In the genomic region with DNA sequence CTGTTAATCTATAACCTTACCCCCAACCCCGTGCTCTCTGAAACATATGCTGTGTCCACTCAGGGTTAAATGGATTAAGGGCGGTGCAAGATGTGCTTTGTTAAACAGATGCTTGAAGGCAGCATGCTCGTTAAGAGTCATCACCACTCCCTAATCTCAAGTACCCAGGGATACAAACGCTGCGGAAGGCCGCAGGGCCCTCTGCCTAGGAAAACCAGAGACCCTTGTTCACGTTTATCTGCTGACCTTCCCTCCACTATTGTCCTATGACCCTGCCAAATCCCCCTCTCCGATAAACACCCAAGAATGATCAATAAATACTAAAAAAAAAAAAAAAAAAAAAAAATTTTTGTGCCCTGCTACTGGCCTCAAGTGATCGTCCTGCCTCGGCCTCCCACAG, we compare ENCODE assay signal across 7 cellular contexts. TPM values are rescaled to one million over a fixed set of nuclear protein-coding genes. Genes with fewer than 3 reads are reported as not detected.
DNase-seq lines count a peak whose midpoint lies in the region; ATAC-seq and TF ChIP-seq lines count a peak whose summit lies in the region.
"Not testable (repeated sequence)": the region's sequence is repeated elsewhere in the genome, so short reads cannot be mapped to it uniquely, and the experiment has no call there.
"Had no signal": no experiment of that assay in that cellular context is flagged by ENCODE, and none has a peak within 500 bp of the region (broad histone marks: within the 10 kb centered on the region; RNA-seq: fewer than 3 reads in every experiment).

No MANE protein-coding gene starts in this region.

- H3K9ac ChIP-seq in HCT116 (ENCODE audit: low read length) = not testable (repeated sequence)

- H3K36me3 ChIP-seq in HCT116 (ENCODE audit: control insufficient read depth in 1 of 2, insufficient read depth in 2 of 2, low read length in 2 of 2); prostate gland: not testable (repeated sequence)

- not testable (repeated sequence) for ATAC-seq in HCT116, right cardiac atrium

- H3K9me3 ChIP-seq in HCT116 (ENCODE audit: control insufficient read depth in 1 of 2, insufficient read depth in 1 of 2, low read depth in 1 of 2, low read length in 2 of 2); right cardiac atrium (ENCODE audit: control insufficient read depth, low read length); prostate gland: not testable (repeated sequence)

- not testable (repeated sequence) for H3K4me1 Mint-ChIP-seq in activated CD4-positive, alpha-beta T cell treated with anti-CD3 and anti-CD28 coated beads, Interleukin-2, amount 10 ng/mL, durations not matched to agents 24 days and 14 days

- POLR2A ChIA-PET in HCT116 (lab: Charles Lee) = not testable (repeated sequence)

- H3K9me2 ChIP-seq in HCT116 (ENCODE audit: insufficient read depth) = not testable (repeated sequence)

- RAD21 ChIA-PET in HCT116 (lab: Charles Lee; ENCODE audit: low non-redundant PET in 1 of 2, low total read pairs in 2 of 2, uncharacterized antibody in 2 of 2, unreplicated experiment in 2 of 2) = not testable (repeated sequence)

- H3K79me2 ChIP-seq in HCT116 (ENCODE audit: insufficient read depth, low read length) = not testable (repeated sequence)

- DNase-seq in HCT116 (ENCODE audit: low read depth, low spot score) = not testable (repeated sequence)
- DNase-seq in activated CD4-positive, alpha-beta T cell treated with anti-CD3 and anti-CD28 coated beads, Interleukin-2, amount 10 ng/mL, durations not matched to agents 24 days and 14 days = peak; percentile 19
- DNase-seq in right cardiac atrium (peak in 2 of 3 donors; percentile 26 to 31), mesenteric fat pad (ENCODE audit: low spot score) (peak; percentile 81), prostate gland (ENCODE audit: low spot score) (peak; percentile 1)
- peak; percentile 8 for DNase-seq in stimulated activated CD8-positive, alpha-beta memory T cell treated with anti-CD3 and anti-CD28 coated beads, Interleukin-4, amount 100 ng/mL, for 48 hours

- 75% methylated on average over 5 of the region's 10 CpGs for WGBS in right cardiac atrium
- WGBS in prostate gland = 89% methylated on average over 8 of the region's 10 CpGs

- BruUV-seq in HCT116 (replicated peaks; lab: Mats Ljungman, UMichigan) = TSS peak; percentile 23

- not testable (repeated sequence) for TF ChIP-seq RAD21 in HCT116 (IDR thresholded peaks at IDR 0.05; ENCODE audit: low read depth)

- H3K27me3 Mint-ChIP-seq in activated CD4-positive, alpha-beta T cell treated with anti-CD3 and anti-CD28 coated beads, Interleukin-2, amount 10 ng/mL, durations not matched to agents 24 days and 14 days = not testable (repeated sequence)

- not testable (repeated sequence) for H3K9me3 Mint-ChIP-seq in activated CD4-positive, alpha-beta T cell treated with anti-CD3 and anti-CD28 coated beads, Interleukin-2, amount 10 ng/mL, durations not matched to agents 24 days and 14 days

- not testable (repeated sequence) for H3K4me3 ChIP-seq in HCT116 (replicated peaks in 1 of 2; ENCODE audit: low read depth in 1 of 2, low read length in 2 of 2); right cardiac atrium (ENCODE audit: low read length); prostate gland

- H3K27ac ChIP-seq in HCT116 (ENCODE audit: low read depth, low read length); right cardiac atrium (ENCODE audit: low read length); prostate gland: not testable (repeated sequence)

- H2AFZ ChIP-seq in HCT116 (ENCODE audit: low read depth, low read length, poor library complexity, severe bottlenecking) = not testable (repeated sequence)

- H3K4me3 Mint-ChIP-seq in activated CD4-positive, alpha-beta T cell treated with anti-CD3 and anti-CD28 coated beads, Interleukin-2, amount 10 ng/mL, durations not matched to agents 24 days and 14 days = not testable (repeated sequence)

- not testable (repeated sequence) for H3K27ac Mint-ChIP-seq in activated CD4-positive, alpha-beta T cell treated with anti-CD3 and anti-CD28 coated beads, Interleukin-2, amount 10 ng/mL, durations not matched to agents 24 days and 14 days

- H3K4me2 ChIP-seq in HCT116 (ENCODE audit: low read length) = not testable (repeated sequence)

- TF ChIP-seq POLR2A in HCT116 (IDR thresholded peaks at IDR 0.05; ENCODE audit: borderline replicate concordance, extremely low read depth, insufficient read depth, insufficient read length); prostate gland (IDR thresholded peaks at IDR 0.05): not testable (repeated sequence)

- CTCF ChIA-PET in HCT116 (lab: Charles Lee) = not testable (repeated sequence)

- not testable (repeated sequence) for H3K4me1 ChIP-seq in HCT116 (ENCODE audit: control insufficient read depth in 1 of 2, insufficient read depth in 2 of 2, low read length in 2 of 2); right cardiac atrium (ENCODE audit: control insufficient read depth, insufficient read depth, low read length); prostate gland (replicated peaks)

- intact Hi-C loops in HCT116 (cut with micrococcal nuclease); activated CD4-positive, alpha-beta T cell treated with anti-CD3 and anti-CD28 coated beads, Interleukin-2, amount 10 ng/mL, durations not matched to agents 24 days and 14 days (cut with micrococcal nuclease); right cardiac atrium (cut with DNase I); prostate gland (cut with DNase I): not testable (repeated sequence)

- not testable (repeated sequence) for H4K20me1 ChIP-seq in HCT116 (ENCODE audit: insufficient read depth)

- not testable (repeated sequence) for H3K27me3 ChIP-seq in HCT116 (ENCODE audit: insufficient read depth, low read length); right cardiac atrium (ENCODE audit: control insufficient read depth, insufficient read depth); prostate gland (replicated peaks; ENCODE audit: insufficient read depth)

- H3K36me3 Mint-ChIP-seq in activated CD4-positive, alpha-beta T cell treated with anti-CD3 and anti-CD28 coated beads, Interleukin-2, amount 10 ng/mL, durations not matched to agents 24 days and 14 days (ENCODE audit: low read depth) = not testable (repeated sequence)

- not testable (repeated sequence) for TF ChIP-seq CTCF in HCT116 (IDR thresholded peaks at IDR 0.05 in 2 of 3, conservative IDR thresholded peaks at IDR 0.05 in 1 of 3; ENCODE audit: borderline replicate concordance in 1 of 3, insufficient read depth in 1 of 3, low read depth in 2 of 3, low read length in 2 of 3); prostate gland (IDR thresholded peaks at IDR 0.05)

RNA-seq across cellular contexts. Expression of a gene that starts 14.5 kb away (rescaled TPM):
- total RNA-seq in HCT116 (2021; ENCODE audit: unreplicated experiment) = 2.1 TPM
- 0.95 and 1.1 TPM in 2 replicates for polyA plus RNA-seq in HCT116 (2012)
- total RNA-seq in activated CD4-positive, alpha-beta T cell treated with anti-CD3 and anti-CD28 coated beads, Interleukin-2, amount 10 ng/mL, durations not matched to agents 24 days and 14 days = 3.0 and 3.2 TPM in 2 replicates
- total RNA-seq in right cardiac atrium = 1 to 10 TPM in 1 of 4 donors, under 1 TPM in 1, not detected in 2; 0.94 to 1.4 TPM
- polyA plus RNA-seq in right cardiac atrium = 0.45 TPM
- total RNA-seq in mesenteric fat pad = 4.7 TPM
- total RNA-seq in prostate gland = 1 to 10 TPM; 2.7 to 3.1 TPM

RNA-seq across cellular contexts. Expression of a gene that starts 25.8 kb away (rescaled TPM):
- 104 TPM for total RNA-seq in HCT116 (2021; ENCODE audit: unreplicated experiment)
- polyA plus RNA-seq in HCT116 (2012) = 138 and 188 TPM in 2 replicates
- 174 and 212 TPM in 2 replicates for total RNA-seq in activated CD4-positive, alpha-beta T cell treated with anti-CD3 and anti-CD28 coated beads, Interleukin-2, amount 10 ng/mL, durations not matched to agents 24 days and 14 days
- 10 to 100 TPM; 17.4 to 54.2 (median 28.0) TPM for total RNA-seq in right cardiac atrium
- 43.7 TPM for polyA plus RNA-seq in right cardiac atrium
- 88.7 TPM for total RNA-seq in mesenteric fat pad
- total RNA-seq in prostate gland = 100 to 1,000 TPM; 155 to 261 TPM
- total RNA-seq: H1 had no signal
